ENCODE assay signal across 13 cellular contexts in genomic region chr11:2445948-2446551, GRCh38. TPM values are rescaled to one million over a fixed set of nuclear protein-coding genes. Genes with fewer than 3 reads are reported as not detected.
DNase-seq lines count a peak whose midpoint lies in the region; ATAC-seq and TF ChIP-seq lines count a peak whose summit lies in the region.
"Had no signal": no experiment of that assay in that cellular context is flagged by ENCODE, and none has a peak within 500 bp of the region (broad histone marks: within the 10 kb centered on the region; RNA-seq: fewer than 3 reads in every experiment).

No MANE protein-coding gene starts in this region.

- H3K9me3 Mint-ChIP-seq in CD4-positive, alpha-beta T cell, result no peaks in the 10 kb centered on the region
- no peaks in the 10 kb centered on the region for H3K9me3 Mint-ChIP-seq in natural killer cell treated with Interleukin-12 subunit alpha and Interleukin-12 subunit beta and Interleukin-15 and Interleukin-18, amount 100 ng/mL, for 72 hours

- H3K4me1 Mint-ChIP-seq in CD4-positive, alpha-beta T cell (ENCODE audit: low read depth), result peaks cover 50% of the 10 kb centered on the region
- H3K4me1 Mint-ChIP-seq in natural killer cell treated with Interleukin-12 subunit alpha and Interleukin-12 subunit beta and Interleukin-15 and Interleukin-18, amount 100 ng/mL, for 72 hours (ENCODE audit: low read depth in 2 of 2), result peaks cover 0 to 5% of the 10 kb centered on the region in 2 donors

- peaks cover 48% of the 10 kb centered on the region for H3K4me1 ChIP-seq in effector memory CD4-positive, alpha-beta T cell (ENCODE audit: control insufficient read depth, insufficient read depth, low read length, poor library complexity, severe bottlenecking)

- in situ Hi-C loops in GM13976 (cut with MboI; ENCODE audit: low sequenced_read_pairs, unreplicated experiment), result no loop called here

- peak overlapping the region; percentile 63 for H3K4me3 ChIP-seq in effector memory CD4-positive, alpha-beta T cell (ENCODE audit: insufficient read depth, low read depth, low read length, poor library complexity, severe bottlenecking)

- H3K27ac ChIP-seq in CD4-positive, alpha-beta T cell (ENCODE audit: low read depth, low read length), result peak overlapping the region; percentile 4
- peak overlapping the region; percentile 32 for H3K27ac ChIP-seq in effector memory CD4-positive, alpha-beta T cell (ENCODE audit: insufficient read depth, low read length, poor library complexity, severe bottlenecking)

- H3K27me3 ChIP-seq in CD4-positive, alpha-beta T cell (ENCODE audit: control insufficient read depth, insufficient read depth, low read length), result no peaks in the 10 kb centered on the region
- no peaks in the 10 kb centered on the region for H3K27me3 ChIP-seq in effector memory CD4-positive, alpha-beta T cell (replicated peaks; ENCODE audit: control insufficient read depth, insufficient read depth, low read length, poor library complexity, severe bottlenecking)

- no peaks in the 10 kb centered on the region for H3K36me3 ChIP-seq in effector memory CD4-positive, alpha-beta T cell (ENCODE audit: control insufficient read depth, insufficient read depth, low read length)

- H3K36me3 Mint-ChIP-seq in CD4-positive, alpha-beta T cell (ENCODE audit: low read depth), result peaks cover 3% of the 10 kb centered on the region
- H3K36me3 Mint-ChIP-seq in natural killer cell treated with Interleukin-12 subunit alpha and Interleukin-12 subunit beta and Interleukin-15 and Interleukin-18, amount 100 ng/mL, for 72 hours, result no peaks in the 10 kb centered on the region

- intact Hi-C loops in CD4-positive, alpha-beta T cell (cut with DNase I, micrococcal nuclease), result loop anchor here (2.0 to 10.0 kb wide), 5 partner anchors 21 to 609 kb away; partner anchors contain the start of gene CARS1 (in 1 of the 2)

- no peaks in the 10 kb centered on the region for H3K9me3 ChIP-seq in CD4-positive, alpha-beta T cell (ENCODE audit: control insufficient read depth, low read length)
- H3K9me3 ChIP-seq in effector memory CD4-positive, alpha-beta T cell (ENCODE audit: control insufficient read depth, low read length), result no peaks in the 10 kb centered on the region

- DNase-seq in CD4-positive, alpha-beta T cell, result no peak
- DNase-seq in NCI-H1105 (lab: John Stamatoyannopoulos, UW), result peak; percentile 15
- DNase-seq in effector memory CD4-positive, alpha-beta T cell, result no peak
- peak; percentile 42 for DNase-seq in natural killer cell treated with Interleukin-12 subunit alpha and Interleukin-12 subunit beta and Interleukin-15 and Interleukin-18, amount 100 ng/mL, for 72 hours (ENCODE audit: low spot score)
- no peak for DNase-seq in D341Med (ENCODE audit: low spot score)
- no peak for DNase-seq in GM13976 (ENCODE audit: low spot score)
- DNase-seq: activated effector memory CD4-positive, alpha-beta T cell treated with Interleukin-2 at 50 U/mL for 16 hours; islet precursor cell; Kasumi-1; trophoblast cell had no signal

- POLR2A ChIA-PET in CD4-positive, alpha-beta T cell (lab: Charles Lee), result interaction anchor here (1.1 to 5.3 kb wide), 6 partner anchors 20 to 487 kb away, joined by 3 to 36 read pairs (median 4); partner anchors contain the start of genes C11orf21, CDKN1C, TSPAN32 and TSSC4

- H3K27me3 Mint-ChIP-seq in CD4-positive, alpha-beta T cell, result no peaks in the 10 kb centered on the region
- peaks cover 7 to 20% of the 10 kb centered on the region in 2 donors for H3K27me3 Mint-ChIP-seq in natural killer cell treated with Interleukin-12 subunit alpha and Interleukin-12 subunit beta and Interleukin-15 and Interleukin-18, amount 100 ng/mL, for 72 hours

- no peak for ATAC-seq in CD4-positive, alpha-beta T cell (ENCODE audit: poor library complexity)
- ATAC-seq in natural killer cell treated with Interleukin-12 subunit alpha and Interleukin-12 subunit beta and Interleukin-15 and Interleukin-18, amount 100 ng/mL, for 72 hours, result no peak
- ATAC-seq in HG03432 (IDR thresholded peaks at IDR 0.05; ENCODE audit: unreplicated experiment), result no peak
- no peak for ATAC-seq in HG02884 (IDR thresholded peaks at IDR 0.05; ENCODE audit: unreplicated experiment)

- peak overlapping the region; percentile 86 for H3K27ac Mint-ChIP-seq in CD4-positive, alpha-beta T cell
- no peak overlapping the region for H3K27ac Mint-ChIP-seq in natural killer cell treated with Interleukin-12 subunit alpha and Interleukin-12 subunit beta and Interleukin-15 and Interleukin-18, amount 100 ng/mL, for 72 hours

- CTCF ChIA-PET in CD4-positive, alpha-beta T cell (lab: Charles Lee), result interaction anchor here (3.4 kb wide), 1 partner anchor 86 kb away, joined by 19 read pairs; no protein-coding TSS in a partner anchor

- peak overlapping the region; percentile 96 for H3K4me3 Mint-ChIP-seq in CD4-positive, alpha-beta T cell
- H3K4me3 Mint-ChIP-seq in natural killer cell treated with Interleukin-12 subunit alpha and Interleukin-12 subunit beta and Interleukin-15 and Interleukin-18, amount 100 ng/mL, for 72 hours, result no peak overlapping the region

- no peak for TF ChIP-seq CTCF in CD4-positive, alpha-beta T cell (IDR thresholded peaks at IDR 0.05)
- no peak for TF ChIP-seq CTCF in GM13976 (IDR thresholded peaks at IDR 0.05; ENCODE audit: borderline replicate concordance, control extremely low read depth, extremely low read depth, insufficient read depth, missing control alignments)

RNA-seq across cellular contexts. Expression of gene KCNQ1, which starts 1.2 kb away (rescaled TPM):
- total RNA-seq in CD4-positive, alpha-beta T cell, result 10 to 100 TPM; 31.3 to 33.1 TPM
- 1 to 10 TPM in 1 of 2 donors, under 1 TPM in 1; 0.19 to 1.4 TPM for total RNA-seq in natural killer cell treated with Interleukin-12 subunit alpha and Interleukin-12 subunit beta and Interleukin-15 and Interleukin-18, amount 100 ng/mL, for 72 hours

RNA-seq across cellular contexts. Expression of gene TRPM5, which starts 1.7 kb away (rescaled TPM):
- 1 to 10 TPM in 1 of 2 experiments, under 1 TPM in 1; 0.91 to 1.3 TPM for total RNA-seq in CD4-positive, alpha-beta T cell
- not detected for total RNA-seq in natural killer cell treated with Interleukin-12 subunit alpha and Interleukin-12 subunit beta and Interleukin-15 and Interleukin-18, amount 100 ng/mL, for 72 hours
- total RNA-seq: endothelial cell of umbilical vein had no signal

RNA-seq across cellular contexts. Expression of gene TSSC4, which starts 45.5 kb away (rescaled TPM):
- total RNA-seq in CD4-positive, alpha-beta T cell, result 10 to 100 TPM; 47.5 to 50.0 TPM
- 10 to 100 TPM; 66.0 to 98.2 TPM for total RNA-seq in natural killer cell treated with Interleukin-12 subunit alpha and Interleukin-12 subunit beta and Interleukin-15 and Interleukin-18, amount 100 ng/mL, for 72 hours

Comparison
In these comparisons a context has a peak if more than half of its experiments do, and no peak if none do; other contexts are left out.
1. DNase-seq: peak in NCI-H1105 (single experiment) and natural killer cell treated with Interleukin-12 subunit alpha and Interleukin-12 subunit beta and Interleukin-15 and Interleukin-18, amount 100 ng/mL, for 72 hours (single experiment); none in CD4-positive, alpha-beta T cell (0 of 10), effector memory CD4-positive, alpha-beta T cell (0 of 3), D341Med (single experiment) and GM13976 (single experiment).
2. RNA of gene KCNQ1, which starts 1.2 kb away (total RNA-seq): 31.3 to 33.1 TPM in CD4-positive, alpha-beta T cell; 0.19 to 1.4 TPM in natural killer cell treated with Interleukin-12 subunit alpha and Interleukin-12 subunit beta and Interleukin-15 and Interleukin-18, amount 100 ng/mL, for 72 hours; every median in the first group is over 10 times any median in the second.